8 cellular contexts compared by ENCODE assay signal in the genomic region with DNA sequence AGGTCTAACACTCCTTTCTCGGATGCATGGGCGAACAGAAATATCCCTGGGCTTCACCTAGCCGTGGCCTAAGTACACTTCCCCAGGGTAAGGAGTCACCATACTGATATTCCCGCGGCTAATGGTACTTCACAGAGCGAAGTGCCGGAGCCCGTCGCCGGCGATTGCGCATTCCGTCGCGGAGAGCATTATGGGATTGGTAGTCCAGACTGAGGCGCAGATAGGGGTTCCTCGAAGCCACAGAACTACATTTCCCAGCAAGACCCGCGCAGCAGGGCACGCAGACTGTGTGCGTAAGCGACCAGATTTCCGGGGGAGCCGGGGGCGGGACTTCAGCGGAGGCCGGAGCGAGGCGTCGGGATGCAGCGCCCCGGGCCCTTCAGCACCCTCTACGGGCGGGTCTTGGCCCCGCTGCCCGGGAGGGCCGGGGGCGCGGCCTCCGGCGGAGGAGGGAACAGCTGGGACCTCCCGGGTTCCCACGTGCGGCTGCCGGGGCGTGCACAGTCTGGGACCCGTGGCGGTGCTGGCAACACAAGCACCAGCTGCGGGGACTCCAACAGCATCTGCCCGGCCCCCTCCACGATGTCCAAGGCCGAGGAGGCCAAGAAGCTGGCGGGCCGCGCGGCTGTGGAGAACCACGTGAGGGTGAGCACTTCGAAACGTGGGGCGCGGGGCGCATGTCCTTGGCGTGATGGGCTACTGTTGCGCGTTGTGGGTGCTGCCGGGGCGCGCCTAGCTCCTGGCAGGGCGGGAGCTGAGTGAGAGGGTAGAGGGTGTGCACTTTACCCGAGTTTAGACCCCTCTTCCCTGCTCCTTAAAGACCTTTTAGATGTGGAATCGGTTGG. TPM values are rescaled to one million over a fixed set of nuclear protein-coding genes. Genes with fewer than 3 reads are reported as not detected.
DNase-seq lines count a peak whose midpoint lies in the region; ATAC-seq, FAIRE-seq and TF ChIP-seq lines count a peak whose summit lies in the region.

Gene RPIA, plus strand, starts transcription at position 335 of the 845 bp plus-strand sequence. Its CDS starts 26 bp downstream, at position 361.

- H3K4me1 ChIP-seq in BLaER1 = peaks cover 26% of the 10 kb centered on the region

- peak; percentile 96 for FAIRE-seq in GM19239 (lab: Jason Lieb, UNC)

- H3K4me1 Mint-ChIP-seq in activated CD4-positive, alpha-beta T cell treated with anti-CD3 and anti-CD28 coated beads for 36 hours = peaks cover 52% of the 10 kb centered on the region

- peak; percentile 93 for ATAC-seq in HG03457 (IDR thresholded peaks at IDR 0.05; ENCODE audit: unreplicated experiment)
- peak; percentile 96 for ATAC-seq in activated CD4-positive, alpha-beta T cell treated with anti-CD3 and anti-CD28 coated beads for 36 hours

- H3K9ac ChIP-seq in BLaER1 = peak within 1 kb of the TSS; percentile 80

- peak; percentile 45 for TF ChIP-seq CTCF in choroid plexus epithelial cell (conservative IDR thresholded peaks at IDR 0.05; ENCODE audit: low read depth, low read length)

- intact Hi-C loops in activated CD4-positive, alpha-beta T cell treated with anti-CD3 and anti-CD28 coated beads for 36 hours (cut with DNase I, micrococcal nuclease) = loop anchor here (1.0 to 5.0 kb wide), 8 partner anchors 53 to 674 kb away; partner anchors contain the start of genes EIF2AK3 (in 2 of the 2), KRCC1 (in 2 of the 2) and RNU2-63P (in 1 of the 2)

- peaks cover 26% of the 10 kb centered on the region for H4K20me1 ChIP-seq in BLaER1

- H3K4me2 ChIP-seq in BLaER1 = peak within 1 kb of the TSS; percentile 85

- peak within 1 kb of the TSS; percentile 95 for H3K4me3 Mint-ChIP-seq in activated CD4-positive, alpha-beta T cell treated with anti-CD3 and anti-CD28 coated beads for 36 hours

- DNase-seq in GM19239 (ENCODE audit: insufficient read length, low spot score) (peak; percentile 92), NCI-H524 (lab: John Stamatoyannopoulos, UW) (peak; percentile 95 to 97), choroid plexus epithelial cell (ENCODE audit: low read depth) (peak; percentile 99), kidney tubule cell (ENCODE audit: low spot score) (peak; percentile 99)
- peak; percentile 99 for DNase-seq in activated CD4-positive, alpha-beta T cell treated with anti-CD3 and anti-CD28 coated beads for 36 hours
- peak; percentile 95 to 99 (median 98) for DNase-seq in stimulated activated CD4-positive, alpha-beta T cell treated with anti-CD3 and anti-CD28 coated beads, Interleukin-1b, Interleukin-23, amount 100 ng/mL, for 24 hours (ENCODE audit: low read depth in 4 of 4, low spot score in 1 of 4)

- H3K27ac ChIP-seq in BLaER1 = peak within 1 kb of the TSS; percentile 72

- H3K4me3 ChIP-seq in BLaER1 (peak within 1 kb of the TSS; percentile 84), choroid plexus epithelial cell (ENCODE audit: low read depth, low read length) (peak within 1 kb of the TSS; percentile 86)

- H3K36me3 Mint-ChIP-seq in activated CD4-positive, alpha-beta T cell treated with anti-CD3 and anti-CD28 coated beads for 36 hours (ENCODE audit: low read depth) = peaks cover 15% of the 10 kb centered on the region

- peak within 1 kb of the TSS; percentile 93 for H3K27ac Mint-ChIP-seq in activated CD4-positive, alpha-beta T cell treated with anti-CD3 and anti-CD28 coated beads for 36 hours

- H3K27me3 Mint-ChIP-seq in activated CD4-positive, alpha-beta T cell treated with anti-CD3 and anti-CD28 coated beads for 36 hours = no peaks in the 10 kb centered on the region

- H3K9me3 ChIP-seq in BLaER1 = peaks cover 20% of the 10 kb centered on the region

- no peaks in the 10 kb centered on the region for H3K9me3 Mint-ChIP-seq in activated CD4-positive, alpha-beta T cell treated with anti-CD3 and anti-CD28 coated beads for 36 hours (ENCODE audit: low read depth)

- POLR2A ChIA-PET in activated CD4-positive, alpha-beta T cell treated with anti-CD3 and anti-CD28 coated beads for 36 hours (lab: Charles Lee) = interaction anchor here (0.6 to 1.4 kb wide), 4 partner anchors 18 to 122 kb away, joined by 4 to 5 read pairs (median 4); no protein-coding TSS in a partner anchor

- H3K36me3 ChIP-seq in BLaER1 = 0 out of 2 replicates have a peak, but pooled peaks cover 8% of the 10 kb centered on the region

- CTCF ChIA-PET in activated CD4-positive, alpha-beta T cell treated with anti-CD3 and anti-CD28 coated beads for 36 hours (lab: Charles Lee) = interaction anchor here (0.5 to 1.9 kb wide), 10 partner anchors 9 to 184 kb away, joined by 3 to 7 read pairs (median 3); partner anchors contain the start of gene EIF2AK3

- no peaks in the 10 kb centered on the region for H3K27me3 ChIP-seq in BLaER1

RNA-seq across cellular contexts. Expression of gene RPIA, which starts in this region (rescaled TPM):
- 10 to 100 TPM; 38.3 to 65.4 TPM for total RNA-seq in activated CD4-positive, alpha-beta T cell treated with anti-CD3 and anti-CD28 coated beads for 36 hours

Comparison
In these comparisons a context has a peak if more than half of its experiments do, and no peak if none do; other contexts are left out.
1. Peak in every context shown above with its lines: DNase-seq, ATAC-seq, H3K4me3 ChIP-seq and H3K27ac ChIP-seq.